In the genomic region with DNA sequence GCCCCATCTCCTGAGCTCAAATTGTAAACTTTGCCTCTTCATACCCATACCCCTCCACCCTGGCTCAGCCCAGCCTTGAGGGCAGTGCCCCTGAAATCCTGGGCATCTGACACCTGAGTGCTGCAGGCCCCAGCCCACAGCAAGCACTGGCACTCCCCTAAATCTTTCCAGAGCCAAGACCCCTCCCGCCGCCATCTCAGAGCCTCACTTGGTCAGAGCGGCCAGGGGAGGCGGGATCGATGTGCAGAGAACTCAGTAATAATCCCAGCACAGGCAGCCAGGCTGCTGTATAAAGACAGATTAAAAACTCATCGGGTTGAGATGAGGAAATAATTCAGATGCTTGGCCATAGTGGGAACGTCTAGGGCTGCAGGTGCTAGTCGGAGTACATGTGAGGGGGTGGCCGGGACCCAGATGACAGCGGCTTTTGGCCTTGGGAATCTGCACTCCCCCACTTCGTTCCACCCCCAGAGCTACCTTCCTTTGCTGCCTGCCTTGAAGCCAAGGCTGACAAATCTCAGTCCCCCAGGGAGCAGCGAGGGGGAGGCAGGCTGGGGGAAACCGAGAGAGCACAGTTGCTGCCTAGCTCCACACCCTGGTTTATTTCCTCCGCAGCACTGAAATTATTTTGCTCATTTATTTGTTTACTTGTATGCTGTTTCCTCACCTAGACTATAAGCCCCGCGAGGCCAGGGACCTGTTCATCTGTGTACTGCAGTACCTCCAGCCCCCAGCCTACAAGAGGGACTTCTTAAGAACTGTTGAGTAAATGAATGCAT, we compare ENCODE assay signal across 8 cellular contexts. TPM values are rescaled to one million over a fixed set of nuclear protein-coding genes. Genes with fewer than 3 reads are reported as not detected.
DNase-seq lines count a peak whose midpoint lies in the region; ATAC-seq, FAIRE-seq and TF ChIP-seq lines count a peak whose summit lies in the region.

No MANE protein-coding gene starts in this region.

- no peaks in the 10 kb centered on the region for H3K36me3 Mint-ChIP-seq in memory B cell

- H3K9me3 Mint-ChIP-seq in memory B cell: no peaks in the 10 kb centered on the region

- no peak overlapping the region for H3K27ac ChIP-seq in RWPE2 (ENCODE audit: poor library complexity, severe bottlenecking)
- no peak overlapping the region for H3K27ac ChIP-seq in vagina
- no peak overlapping the region for H3K27ac ChIP-seq in small intestine (ENCODE audit: low read depth in 1 of 2, low read length in 1 of 2)

- 24 to 33% (median 31%) methylated on average over 16 of the region's 16 CpGs for WGBS in small intestine, 3 donors

- no peaks in the 10 kb centered on the region for H3K9me3 ChIP-seq in RWPE2 (ENCODE audit: severe bottlenecking)
- no peaks in the 10 kb centered on the region for H3K9me3 ChIP-seq in vagina
- no peaks in the 10 kb centered on the region for H3K9me3 ChIP-seq in small intestine (ENCODE audit: control insufficient read depth, low read depth)

- ATAC-seq in GM21619 (IDR thresholded peaks at IDR 0.05; ENCODE audit: unreplicated experiment): peak; percentile 79
- peak; percentile 16; the same call in 2 of the 3 replicates for ATAC-seq in RWPE2 (ENCODE audit: low read depth)
- peak; percentile 25 for ATAC-seq in memory B cell (ENCODE audit: low read depth)

- H3K27ac Mint-ChIP-seq in memory B cell: peak overlapping the region; percentile 22

- intact Hi-C loops in vagina (cut with DNase I): loop anchor here (1.0 kb wide), 1 partner anchor 178 kb away; no protein-coding TSS in a partner anchor

- peak; percentile 42 for FAIRE-seq in GM12892 (lab: Jason Lieb, UNC)
- no peak for FAIRE-seq in small intestine (lab: Jason Lieb, UNC)

- peaks cover 10% of the 10 kb centered on the region for H3K4me1 Mint-ChIP-seq in memory B cell

- no peak for TF ChIP-seq POLR2A in GM12892 (IDR thresholded peaks at IDR 0.05; ENCODE audit: low read depth, low read length)
- no peak for TF ChIP-seq POLR2A in vagina (IDR thresholded peaks at IDR 0.05)

- H3K27me3 Mint-ChIP-seq in memory B cell: peaks cover 40% of the 10 kb centered on the region

- H3K4me1 ChIP-seq in RWPE2 (ENCODE audit: insufficient read depth, poor library complexity, severe bottlenecking) (peaks cover 6% of the 10 kb centered on the region), vagina (peaks cover 21% of the 10 kb centered on the region), small intestine (ENCODE audit: control insufficient read depth in 2 of 2, insufficient read depth in 1 of 2, low read depth in 1 of 2, low read length in 1 of 2) (no peaks in the 10 kb centered on the region)

- H3K4me3 ChIP-seq in RWPE2 (ENCODE audit: severe bottlenecking) (no peak overlapping the region), vagina (peak overlapping the region in 1 of 2 donors; percentile 49), small intestine (ENCODE audit: low read depth in 1 of 2, low read length in 2 of 2) (no peak overlapping the region)

- H3K36me3 ChIP-seq in RWPE2 (ENCODE audit: low read depth) (no peaks in the 10 kb centered on the region), vagina (no peaks in the 10 kb centered on the region), small intestine (ENCODE audit: control insufficient read depth in 2 of 2, insufficient read depth in 2 of 2, low read length in 2 of 2) (no peaks in the 10 kb centered on the region)

- TF ChIP-seq CTCF in RWPE2 (IDR thresholded peaks at IDR 0.05; ENCODE audit: poor library complexity, severe bottlenecking): no peak
- no peak for TF ChIP-seq CTCF in vagina (IDR thresholded peaks at IDR 0.05)

- H3K4me3 Mint-ChIP-seq in memory B cell: peak overlapping the region; percentile 85

- DNase-seq in GM12892 (ENCODE audit: insufficient read length) (peak; percentile 51), RWPE2 (ENCODE audit: low spot score) (no peak), memory B cell (ENCODE audit: low spot score in 2 of 2) (no peak), vagina (ENCODE audit: extremely low spot score in 2 of 2) (no peak), KBM-7 (no peak), small intestine (no peak), hepatic stellate cell (ENCODE audit: low spot score) (no peak)

- in situ Hi-C loops in KBM-7 (cut with MboI; ENCODE audit: low pct_unique_long_range_greater_than_20kb, low sequenced_read_pairs): no loop called here

- H3K27me3 ChIP-seq in RWPE2 (ENCODE audit: insufficient read depth, poor library complexity, severe bottlenecking) (no peaks in the 10 kb centered on the region), vagina (no peaks in the 10 kb centered on the region), small intestine (ENCODE audit: control insufficient read depth in 2 of 2, insufficient read depth in 2 of 2, low read length in 2 of 2) (peaks cover 0 to 15% of the 10 kb centered on the region in 2 donors)

RNA-seq across cellular contexts. Expression of a gene that starts 19.5 kb away (rescaled TPM):
- not detected for polyA plus RNA-seq in GM12892 (2012; ENCODE audit: missing spikeins)
- total RNA-seq in vagina: 13.3 TPM
- 1 to 10 TPM in 2 of 3 donors, under 1 TPM in 1; 0.45 to 7.7 (median 1.6) TPM for polyA plus RNA-seq in small intestine

RNA-seq across cellular contexts. Expression of a gene that starts 50.3 kb away (rescaled TPM):
- polyA plus RNA-seq in GM12892 (2012; ENCODE audit: missing spikeins): 18.6 TPM
- total RNA-seq in vagina: 42.2 TPM
- 10 to 100 TPM in 2 of 3 donors, 1 to 10 TPM in 1; 8.3 to 14.8 (median 12.4) TPM for polyA plus RNA-seq in small intestine

Comparison
In these comparisons a context has a peak if more than half of its experiments do, and no peak if none do; other contexts are left out.
1. ATAC-seq: peak in every context shown above with its lines; median percentile 79 in GM21619; 25 in memory B cell; 16 in RWPE2.